8 cellular contexts compared by ENCODE assay signal in the genomic region with DNA sequence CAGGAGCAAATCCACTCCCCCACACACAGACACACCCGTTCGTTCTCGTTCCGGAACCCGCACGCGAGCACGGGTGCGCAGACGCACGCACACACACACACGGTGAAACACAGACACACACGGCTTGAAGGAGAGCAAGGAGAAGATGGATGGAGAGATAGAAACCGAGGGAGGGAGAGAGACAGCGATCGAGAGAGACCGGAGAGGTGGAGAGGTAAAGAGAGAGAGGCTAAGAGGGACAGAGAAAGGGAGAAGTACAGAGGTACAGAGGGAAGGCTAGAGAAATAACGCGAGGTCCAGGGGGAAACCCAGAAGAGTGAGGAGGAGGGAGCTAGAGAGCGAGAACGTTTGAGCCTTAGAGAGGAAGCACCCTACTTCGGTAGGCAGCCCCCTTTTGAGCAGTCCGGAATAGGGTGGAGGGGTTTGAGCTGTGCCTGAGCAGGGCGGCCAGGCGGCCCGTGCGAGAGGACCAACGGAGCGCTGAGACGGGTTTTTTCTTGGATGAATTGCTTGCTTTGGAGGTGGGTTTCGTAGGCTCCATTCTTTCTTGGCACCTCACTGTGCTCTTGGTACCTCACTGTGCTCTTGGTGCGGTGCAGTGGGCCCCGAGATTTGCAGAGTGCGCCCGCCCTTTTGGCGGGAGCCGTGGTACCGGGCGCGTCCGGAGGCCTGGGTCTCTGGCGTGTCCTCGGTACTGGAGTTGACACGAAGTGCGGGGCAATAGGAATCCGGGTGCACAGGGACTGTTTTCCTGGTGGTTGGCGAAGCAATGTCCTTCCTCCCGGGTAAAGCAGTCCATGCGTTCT.
DNase-seq lines count a peak whose midpoint lies in the region; ATAC-seq and TF ChIP-seq lines count a peak whose summit lies in the region.

No MANE protein-coding gene starts in this region.

- peaks cover 5% of the 10 kb centered on the region for H3K36me3 Mint-ChIP-seq in T-helper 2 cell treated with Interferon-gamma antibody and Interleukin-4, amounts not matched to agents 5 μg/mL and 100 μg/mL, for 36 hours (ENCODE audit: low read depth)

- TF ChIP-seq CTCF in lung (IDR thresholded peaks at IDR 0.05; ENCODE audit: control extremely low read depth, extremely low read depth), result no peak
- no peak for TF ChIP-seq CTCF in suprapubic skin (IDR thresholded peaks at IDR 0.05)

- no peak for TF ChIP-seq POLR2A in suprapubic skin (IDR thresholded peaks at IDR 0.05)

- ATAC-seq in lung (ENCODE audit: insufficient read depth, low FRiP score), result peak; percentile 29
- ATAC-seq in GM21367 (IDR thresholded peaks at IDR 0.05; ENCODE audit: unreplicated experiment), result no peak

- H3K27ac ChIP-seq in lung (ENCODE audit: low read depth in 1 of 2, low read length in 1 of 2), result no peak overlapping the region
- peak overlapping the region; percentile 2 for H3K27ac ChIP-seq in suprapubic skin

- H3K9me3 ChIP-seq in lung (ENCODE audit: control insufficient read depth in 2 of 2, insufficient read depth in 1 of 2, low read length in 1 of 2), result peaks cover 0 to 4% of the 10 kb centered on the region in 2 donors
- no peaks in the 10 kb centered on the region for H3K9me3 ChIP-seq in suprapubic skin

- no peaks in the 10 kb centered on the region for H3K9me3 Mint-ChIP-seq in T-helper 2 cell treated with Interferon-gamma antibody and Interleukin-4, amounts not matched to agents 5 μg/mL and 100 μg/mL, for 36 hours

- peaks cover 51% of the 10 kb centered on the region for H3K27me3 Mint-ChIP-seq in T-helper 2 cell treated with Interferon-gamma antibody and Interleukin-4, amounts not matched to agents 5 μg/mL and 100 μg/mL, for 36 hours (ENCODE audit: low read depth)

- WGBS in lung, 2 donors, result 1 to 2% methylated on average over 44 to 49 of the region's 49 CpGs
- WGBS in suprapubic skin, result under 1% methylated on average over 33 of the region's 49 CpGs

- peaks cover 21% of the 10 kb centered on the region for H3K4me1 Mint-ChIP-seq in T-helper 2 cell treated with Interferon-gamma antibody and Interleukin-4, amounts not matched to agents 5 μg/mL and 100 μg/mL, for 36 hours (ENCODE audit: low read depth)

- peaks cover 3 to 18% of the 10 kb centered on the region in 2 donors for H3K4me1 ChIP-seq in lung (ENCODE audit: control insufficient read depth in 2 of 2, insufficient read depth in 2 of 2, low read length in 2 of 2)
- H3K4me1 ChIP-seq in suprapubic skin, result peaks cover 20% of the 10 kb centered on the region

- H3K4me3 Mint-ChIP-seq in T-helper 2 cell treated with Interferon-gamma antibody and Interleukin-4, amounts not matched to agents 5 μg/mL and 100 μg/mL, for 36 hours, result peak overlapping the region; percentile 83

- H3K4me3 ChIP-seq in lung (peak overlapping the region; percentile 14), suprapubic skin (peak overlapping the region; percentile 56)

- DNase-seq in NCI-H524 (lab: John Stamatoyannopoulos, UW) (peak; percentile 13 to 52), NCI-H524 treated with DMSO at 0.1 percent for 48 hours (lab: John Stamatoyannopoulos, UW) (no peak), M059J (ENCODE audit: low read depth) (peak; percentile 65), dermis blood vessel endothelial cell (peak; percentile 38), lung (ENCODE audit: low spot score) (no peak), suprapubic skin (ENCODE audit: low spot score in 2 of 2) (no peak)
- peak; percentile 18 for DNase-seq in T-helper 2 cell treated with Interferon-gamma antibody and Interleukin-4, amounts not matched to agents 5 μg/mL and 100 μg/mL, for 36 hours (ENCODE audit: low spot score)

- H3K36me3 ChIP-seq in lung (ENCODE audit: control insufficient read depth in 2 of 2, insufficient read depth in 2 of 2, low read length in 2 of 2), result no peaks in the 10 kb centered on the region
- H3K36me3 ChIP-seq in suprapubic skin, result no peaks in the 10 kb centered on the region

- TF ChIP-seq EP300 in suprapubic skin (IDR thresholded peaks at IDR 0.05), result no peak

- H3K27me3 ChIP-seq in lung (ENCODE audit: control insufficient read depth, insufficient read depth), result peaks cover 4% of the 10 kb centered on the region
- peaks cover 32% of the 10 kb centered on the region for H3K27me3 ChIP-seq in suprapubic skin

- peak overlapping the region; percentile 67 for H3K27ac Mint-ChIP-seq in T-helper 2 cell treated with Interferon-gamma antibody and Interleukin-4, amounts not matched to agents 5 μg/mL and 100 μg/mL, for 36 hours

Comparison
In these comparisons a context has a peak if more than half of its experiments do, and no peak if none do; other contexts are left out.
1. DNase-seq: peak in NCI-H524 (2 of 2), M059J (single experiment), T-helper 2 cell treated with Interferon-gamma antibody and Interleukin-4, amounts not matched to agents 5 μg/mL and 100 μg/mL, for 36 hours (single experiment) and dermis blood vessel endothelial cell (single experiment); none in NCI-H524 treated with DMSO at 0.1 percent for 48 hours (single experiment), lung (single experiment) and suprapubic skin (0 of 2).